9 cellular contexts compared by ENCODE assay signal in the genomic region with DNA sequence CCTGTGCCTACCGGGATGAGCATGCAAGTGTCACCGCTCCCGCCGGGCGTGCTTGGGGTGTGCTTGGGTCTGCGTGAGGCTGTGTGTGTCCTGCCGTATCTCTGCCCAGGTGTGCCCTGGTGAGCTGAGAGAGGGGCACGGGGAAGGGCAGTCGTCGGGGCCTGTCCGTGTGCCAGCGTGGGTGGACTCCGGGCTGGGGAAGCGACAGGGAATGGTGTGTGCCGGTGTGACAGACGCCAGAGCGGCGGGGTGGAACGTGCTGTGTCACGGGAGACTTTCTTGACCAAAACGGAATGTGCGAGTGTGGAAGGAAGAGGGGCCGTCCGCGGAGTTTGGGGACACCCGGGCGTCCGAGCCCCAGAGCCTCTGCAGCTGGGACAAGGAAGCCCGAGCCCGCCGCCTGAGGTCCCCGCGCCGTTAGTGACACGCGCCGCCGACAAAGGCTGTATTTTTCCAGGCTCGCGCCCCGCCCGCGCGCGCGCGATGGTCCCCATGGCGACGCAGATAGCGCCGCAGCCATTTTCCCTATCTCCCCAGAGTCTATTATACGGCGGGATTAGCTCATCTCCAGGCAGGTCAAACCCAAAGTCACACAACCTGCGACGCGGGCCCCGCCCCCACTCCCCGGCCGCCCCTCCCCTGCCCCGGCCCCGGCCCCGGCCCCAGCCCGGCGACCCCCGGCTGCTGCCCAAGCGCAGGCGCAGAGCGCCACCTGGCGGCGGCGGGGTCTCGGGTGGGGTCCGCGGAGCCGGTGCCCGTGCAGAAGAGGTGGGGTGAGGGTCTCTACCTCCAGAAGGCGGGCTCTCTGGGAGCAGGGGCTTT. TPM values are rescaled to one million over a fixed set of nuclear protein-coding genes. Genes with fewer than 3 reads are reported as not detected.
DNase-seq lines count a peak whose midpoint lies in the region; ATAC-seq and TF ChIP-seq lines count a peak whose summit lies in the region.
"Had no signal": no experiment of that assay in that cellular context is flagged by ENCODE, and none has a peak within 500 bp of the region (broad histone marks: within the 10 kb centered on the region; RNA-seq: fewer than 3 reads in every experiment).

No MANE protein-coding gene starts in this region.

- H4K20me1 ChIP-seq in OCI-LY7 (ENCODE audit: insufficient read depth, low read length): no peaks in the 10 kb centered on the region
- H4K20me1 ChIP-seq in fibroblast of lung (ENCODE audit: control insufficient read depth, extremely low read depth, insufficient read depth, low read length): no peaks in the 10 kb centered on the region

- H3K36me3 Mint-ChIP-seq in CD8-positive, alpha-beta T cell: no peaks in the 10 kb centered on the region
- H3K36me3 Mint-ChIP-seq in activated T-cell treated with anti-CD3 and anti-CD28 coated beads, Interleukin-2, amount 50 U/mL, for 4 hours (ENCODE audit: insufficient read depth): no peaks in the 10 kb centered on the region
- peaks cover 3% of the 10 kb centered on the region for H3K36me3 Mint-ChIP-seq in neural crest cell (ENCODE audit: low read depth)

- peak overlapping the region; percentile 80 for H3K4me3 Mint-ChIP-seq in CD8-positive, alpha-beta T cell
- H3K4me3 Mint-ChIP-seq in activated T-cell treated with anti-CD3 and anti-CD28 coated beads, Interleukin-2, amount 50 U/mL, for 4 hours: peak overlapping the region; percentile 75
- peak overlapping the region; percentile 87 for H3K4me3 Mint-ChIP-seq in neural crest cell

- no peaks in the 10 kb centered on the region for H3K9me3 ChIP-seq in CD8-positive, alpha-beta T cell (ENCODE audit: low read length)
- H3K9me3 ChIP-seq in HUES6 (ENCODE audit: control insufficient read depth, insufficient read depth, low read depth, low read length): no peaks in the 10 kb centered on the region
- H3K9me3 ChIP-seq in OCI-LY7 (ENCODE audit: low read length): no peaks in the 10 kb centered on the region
- H3K9me3 ChIP-seq in fibroblast of lung (ENCODE audit: control insufficient read depth, insufficient read depth, low read depth, low read length): no peaks in the 10 kb centered on the region
- no peaks in the 10 kb centered on the region for H3K9me3 ChIP-seq in stomach

- H3K79me2 ChIP-seq in OCI-LY7 (ENCODE audit: insufficient read depth, low read depth, low read length) (no peaks in the 10 kb centered on the region), fibroblast of lung (ENCODE audit: control insufficient read depth, insufficient read depth, low read length) (no peaks in the 10 kb centered on the region)

- peaks cover 52% of the 10 kb centered on the region for H3K27me3 Mint-ChIP-seq in CD8-positive, alpha-beta T cell (ENCODE audit: low read depth)
- H3K27me3 Mint-ChIP-seq in activated T-cell treated with anti-CD3 and anti-CD28 coated beads, Interleukin-2, amount 50 U/mL, for 4 hours (ENCODE audit: low read depth): peaks cover 62% of the 10 kb centered on the region
- peaks cover 98% of the 10 kb centered on the region for H3K27me3 Mint-ChIP-seq in neural crest cell (ENCODE audit: low read depth)

- no peak overlapping the region for H2AFZ ChIP-seq in OCI-LY7 (ENCODE audit: low read length)
- H2AFZ ChIP-seq in fibroblast of lung (ENCODE audit: low read length): no peak overlapping the region

- H3K4me2 ChIP-seq in OCI-LY7 (ENCODE audit: low read length) (peak overlapping the region; percentile 52), fibroblast of lung (ENCODE audit: extremely low read depth, insufficient read depth, low read length) (peak overlapping the region; percentile 70)

- TF ChIP-seq POLR2A in stomach (IDR thresholded peaks at IDR 0.05): no peak

- DNase-seq in CD8-positive, alpha-beta T cell: peak; percentile 31 to 83 (median 61)
- peak; percentile 61 for DNase-seq in OCI-LY7 (ENCODE audit: low spot score)
- peak; percentile 64 for DNase-seq in activated T-cell treated with anti-CD3 and anti-CD28 coated beads, Interleukin-2, amount 50 U/mL, for 4 hours
- DNase-seq in fibroblast of lung (ENCODE audit: low read depth in 2 of 2): peak in 1 of 2 donors; percentile 36
- peak; percentile 82 for DNase-seq in neural crest cell (ENCODE audit: low read depth, low spot score)
- DNase-seq in stomach: peak; percentile 75

- no peaks in the 10 kb centered on the region for H3K36me3 ChIP-seq in CD8-positive, alpha-beta T cell (ENCODE audit: insufficient read depth, low read length)
- H3K36me3 ChIP-seq in HUES6 (ENCODE audit: control insufficient read depth, insufficient read depth, low read length): no peaks in the 10 kb centered on the region
- no peaks in the 10 kb centered on the region for H3K36me3 ChIP-seq in OCI-LY7 (ENCODE audit: insufficient read depth, low read length)
- no peaks in the 10 kb centered on the region for H3K36me3 ChIP-seq in fibroblast of lung (ENCODE audit: control insufficient read depth, insufficient read depth, low read length)
- no peaks in the 10 kb centered on the region for H3K36me3 ChIP-seq in stomach

- H3K27ac ChIP-seq in CD8-positive, alpha-beta T cell (ENCODE audit: low read depth, low read length): no peak overlapping the region
- no peak overlapping the region for H3K27ac ChIP-seq in HUES6 (ENCODE audit: low read depth, low read length)
- no peak overlapping the region for H3K27ac ChIP-seq in OCI-LY7 (ENCODE audit: low read depth, low read length, poor library complexity, severe bottlenecking)
- H3K27ac ChIP-seq in fibroblast of lung (ENCODE audit: insufficient read depth, low read length): no peak overlapping the region
- no peak overlapping the region for H3K27ac ChIP-seq in stomach

- intact Hi-C loops in CD8-positive, alpha-beta T cell (cut with DNase I, micrococcal nuclease): loop anchor here (1.0 to 5.0 kb wide), 9 partner anchors 71 to 422 kb away; no protein-coding TSS in a partner anchor
- intact Hi-C loops in OCI-LY7 (cut with micrococcal nuclease; ENCODE audit: unreplicated experiment): loop anchor here (1.0 to 5.0 kb wide), 3 partner anchors 71 to 400 kb away; no protein-coding TSS in a partner anchor
- intact Hi-C loops in stomach (cut with DNase I; ENCODE audit: low total_unique reads): loop anchor here (10.0 kb wide), 1 partner anchor 423 kb away; no protein-coding TSS in a partner anchor

- H3K9ac ChIP-seq in HUES6 (ENCODE audit: low read length): peak overlapping the region; percentile 43
- no peak overlapping the region for H3K9ac ChIP-seq in fibroblast of lung (ENCODE audit: insufficient read depth, low read length)

- H3K4me3 ChIP-seq in CD8-positive, alpha-beta T cell (ENCODE audit: low read depth, low read length): peak overlapping the region; percentile 52
- H3K4me3 ChIP-seq in HUES6 (ENCODE audit: low read depth, low read length) (peak overlapping the region; percentile 61), OCI-LY7 (ENCODE audit: low read depth, low read length, poor library complexity, severe bottlenecking) (peak overlapping the region; percentile 49), fibroblast of lung (replicated peaks in 1 of 4; ENCODE audit: control extremely low read depth in 1 of 4, insufficient read depth in 1 of 4, low read depth in 3 of 4, low read length in 4 of 4) (peak overlapping the region; percentile 35 to 61 (median 40)), stomach (peak overlapping the region; percentile 48 to 67 (median 58))

- H3K4me1 ChIP-seq in CD8-positive, alpha-beta T cell (ENCODE audit: insufficient read depth, low read length): peaks cover 9% of the 10 kb centered on the region
- H3K4me1 ChIP-seq in HUES6 (ENCODE audit: control insufficient read depth, insufficient read depth, low read length) (peaks cover 35% of the 10 kb centered on the region), OCI-LY7 (ENCODE audit: insufficient read depth, low read length, poor library complexity, severe bottlenecking) (no peaks in the 10 kb centered on the region), fibroblast of lung (ENCODE audit: control insufficient read depth, extremely low read depth, insufficient read depth, low read length) (no peaks in the 10 kb centered on the region), stomach (peaks cover 18 to 35% (median 24%) of the 10 kb centered on the region in 4 donors)

- WGBS in stomach, 5 donors: 2 to 5% (median 3%) methylated on average over 33 to 77 of the region's 77 CpGs

- peaks cover 9% of the 10 kb centered on the region for H3K4me1 Mint-ChIP-seq in CD8-positive, alpha-beta T cell (ENCODE audit: low read depth)
- H3K4me1 Mint-ChIP-seq in activated T-cell treated with anti-CD3 and anti-CD28 coated beads, Interleukin-2, amount 50 U/mL, for 4 hours (ENCODE audit: low read depth): peaks cover 4% of the 10 kb centered on the region
- peaks cover 9% of the 10 kb centered on the region for H3K4me1 Mint-ChIP-seq in neural crest cell

- H3K9me3 Mint-ChIP-seq in CD8-positive, alpha-beta T cell: no peaks in the 10 kb centered on the region
- H3K9me3 Mint-ChIP-seq in activated T-cell treated with anti-CD3 and anti-CD28 coated beads, Interleukin-2, amount 50 U/mL, for 4 hours: no peaks in the 10 kb centered on the region
- no peaks in the 10 kb centered on the region for H3K9me3 Mint-ChIP-seq in neural crest cell

- TF ChIP-seq EP300 in stomach (IDR thresholded peaks at IDR 0.05): no peak

- H3K9me2 ChIP-seq in OCI-LY7 (ENCODE audit: insufficient read depth, low read length): no peaks in the 10 kb centered on the region

- CTCF ChIA-PET in CD8-positive, alpha-beta T cell (lab: Charles Lee): interaction anchor here (0.7 to 3.1 kb wide), 14 partner anchors 9 to 402 kb away, joined by 3 to 16 read pairs (median 4); no protein-coding TSS in a partner anchor
- CTCF ChIA-PET in OCI-LY7 (lab: Charles Lee; ENCODE audit: unreplicated experiment): no interaction called here

- peaks cover 18% of the 10 kb centered on the region for H3K27me3 ChIP-seq in CD8-positive, alpha-beta T cell (ENCODE audit: insufficient read depth, low read length)
- H3K27me3 ChIP-seq in HUES6 (ENCODE audit: control insufficient read depth, insufficient read depth, low read length) (peaks cover 73% of the 10 kb centered on the region), fibroblast of lung (ENCODE audit: control insufficient read depth, insufficient read depth, low read length) (peaks cover 39% of the 10 kb centered on the region), stomach (peaks cover 20 to 99% (median 76%) of the 10 kb centered on the region in 3 donors)

- POLR2A ChIA-PET in CD8-positive, alpha-beta T cell (lab: Charles Lee): no interaction called here
- POLR2A ChIA-PET in OCI-LY7 (lab: Charles Lee): interaction anchor here (0.5 kb wide), 1 partner anchor 639 kb away, joined by 3 read pairs; no protein-coding TSS in a partner anchor

- TF ChIP-seq CTCF in CD8-positive, alpha-beta T cell (IDR thresholded peaks at IDR 0.05): peak; percentile 76
- TF ChIP-seq CTCF in OCI-LY7 (conservative IDR thresholded peaks at IDR 0.05; ENCODE audit: low read length) (peak; percentile 80; the same call in 1 of the 2 replicates), fibroblast of lung (conservative IDR thresholded peaks at IDR 0.05 in 1 of 2, IDR thresholded peaks at IDR 0.05 in 1 of 2; ENCODE audit: low read depth in 1 of 2, low read length in 2 of 2) (peak; percentile 42 to 43), neural crest cell (conservative IDR thresholded peaks at IDR 0.05) (peak; percentile 89), stomach (IDR thresholded peaks at IDR 0.05) (peak in 5 of 7 experiments; percentile 39 to 90 (median 67))

- BruUV-seq in OCI-LY7 (replicated peaks; lab: Mats Ljungman, UMichigan): no TSS peak

- ATAC-seq in CD8-positive, alpha-beta T cell: peak; percentile 64
- peak; percentile 66 to 70 for ATAC-seq in activated T-cell treated with anti-CD3 and anti-CD28 coated beads, Interleukin-2, amount 50 U/mL, for 4 hours
- ATAC-seq in GM18861 (IDR thresholded peaks at IDR 0.05; ENCODE audit: unreplicated experiment): no peak

- H3K27ac Mint-ChIP-seq in CD8-positive, alpha-beta T cell: no peak overlapping the region
- no peak overlapping the region for H3K27ac Mint-ChIP-seq in neural crest cell (ENCODE audit: unreplicated experiment)

RNA-seq across cellular contexts. Expression of a gene that starts 4.5 kb away (rescaled TPM):
- under 1 TPM; 0.27 to 0.39 TPM for total RNA-seq in CD8-positive, alpha-beta T cell
- total RNA-seq in OCI-LY7 (2014; rRNA removed; shearing (Covaris generic)): not detected in 2 replicates
- total RNA-seq in OCI-LY7 (2022) (not detected in 2 replicates), fibroblast of lung (0.51 and 0.83 TPM in 2 replicates), neural crest cell (0.30 and 0.52 TPM in 2 replicates), stomach (1 to 10 TPM; 2.6 to 9.1 (median 5.3) TPM)
- 10 to 100 TPM in 2 of 3 donors, 1 to 10 TPM in 1; 2.3 to 13.7 (median 12.2) TPM for total RNA-seq in activated T-cell treated with anti-CD3 and anti-CD28 coated beads, Interleukin-2, amount 50 U/mL, for 4 hours
- polyA plus RNA-seq in fibroblast of lung (3.2 and 4.0 TPM in 2 replicates), stomach (1 to 10 TPM; 2.3 to 3.5 (median 3.3) TPM)
- 6.2 and 9.3 TPM in 2 replicates for polyA plus RNA-seq in fibroblast of lung (2012)
- polyA minus RNA-seq in fibroblast of lung (ENCODE audit: low replicate concordance): 4.3 and 4.9 TPM in 2 replicates

RNA-seq across cellular contexts. Expression of a gene that starts 30.8 kb away (rescaled TPM):
- not detected for total RNA-seq in CD8-positive, alpha-beta T cell
- total RNA-seq in OCI-LY7 (2014; rRNA removed; shearing (Covaris generic)): not detected in 2 replicates
- total RNA-seq in OCI-LY7 (2022) (not detected in 2 replicates), fibroblast of lung (not detected in 2 replicates), neural crest cell (not detected in 2 replicates), stomach (not detected)
- total RNA-seq in activated T-cell treated with anti-CD3 and anti-CD28 coated beads, Interleukin-2, amount 50 U/mL, for 4 hours: not detected
- polyA plus RNA-seq in fibroblast of lung (not detected in 2 replicates), stomach (not detected)
- polyA plus RNA-seq in fibroblast of lung (2012): not detected in 2 replicates
- polyA minus RNA-seq in fibroblast of lung (ENCODE audit: low replicate concordance): not detected in 2 replicates
- total RNA-seq: HT1080 had no signal
